In the genomic region with DNA sequence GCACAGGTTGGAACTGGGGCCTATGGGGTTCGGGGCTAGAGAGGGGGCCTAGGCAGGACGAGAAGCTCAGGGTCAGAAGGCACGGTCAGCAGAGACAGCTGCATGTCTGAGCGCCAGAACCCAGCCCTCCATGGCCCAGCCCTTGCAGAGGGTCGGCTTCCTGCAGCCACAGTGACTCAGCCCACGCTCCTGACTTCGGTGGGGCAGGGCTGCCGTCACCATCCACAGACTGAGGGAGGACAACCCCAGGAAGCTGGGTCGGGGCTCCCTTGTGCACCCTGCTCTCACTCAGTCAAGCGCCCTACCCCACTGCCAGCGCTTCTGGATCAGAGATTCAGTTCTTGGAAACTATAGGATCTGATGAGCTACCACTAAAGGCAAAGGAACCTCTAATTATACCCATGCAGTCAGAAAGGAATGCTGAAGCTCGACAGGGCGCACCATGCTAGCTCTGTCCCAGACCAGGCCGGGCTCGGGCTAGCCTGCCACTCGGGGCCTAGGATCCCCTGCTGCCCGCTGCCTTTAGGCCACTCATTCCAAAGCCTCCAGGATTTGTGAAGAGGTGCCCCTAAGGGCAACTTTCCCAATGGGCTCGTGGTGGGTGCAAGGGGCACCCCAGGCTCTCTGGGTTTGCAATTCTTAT, we compare ENCODE assay signal across 17 cellular contexts. TPM values are rescaled to one million over a fixed set of nuclear protein-coding genes. Genes with fewer than 3 reads are reported as not detected.
DNase-seq lines count a peak whose midpoint lies in the region; TF ChIP-seq lines count a peak whose summit lies in the region.
"Had no signal": no experiment of that assay in that cellular context is flagged by ENCODE, and none has a peak within 500 bp of the region (broad histone marks: within the 10 kb centered on the region; RNA-seq: fewer than 3 reads in every experiment).

No MANE protein-coding gene starts in this region.

- no peak for DNase-seq in Caco-2
- peak; percentile 56 for DNase-seq in LHCN-M2 (ENCODE audit: low read depth)
- DNase-seq in brain microvascular endothelial cell: peak; percentile 45
- peak; percentile 81 for DNase-seq in myocyte (ENCODE audit: low read depth)
- no peak for DNase-seq in T-helper 9 cell
- DNase-seq in NCI-H2171 (lab: John Stamatoyannopoulos, UW): no peak
- DNase-seq in HAP-1 (ENCODE audit: low spot score in 2 of 2): no peak
- DNase-seq in NCI-H510A (lab: John Stamatoyannopoulos, UW): no peak
- DNase-seq: activated B cell treated with CpG ODN at 0.5 μM for 24 hours; activated effector memory CD4-positive, alpha-beta T cell treated with anti-CD3 and anti-CD28 coated beads, Interleukin-2, amount 50 U/mL, for 16 hours; COR-L47; effector CD4-positive, alpha-beta T cell; heart left ventricle; mammary epithelial cell; NCI-H1417 treated with DMSO at 0.1 percent for 48 hours; psoas muscle; Right ventricle myocardium superior had no signal

- H3K4me3 ChIP-seq in Caco-2 (ENCODE audit: low read depth, low read length): no peak overlapping the region
- H3K4me3 ChIP-seq in brain microvascular endothelial cell (ENCODE audit: low read depth, low read length): no peak overlapping the region
- no peak overlapping the region for H3K4me3 ChIP-seq in HAP-1
- H3K4me3 ChIP-seq: psoas muscle had no signal

- peaks cover 11% of the 10 kb centered on the region for H3K4me1 Mint-ChIP-seq in Caco-2 (ENCODE audit: low read depth, unreplicated experiment)

- CTCF ChIA-PET in Caco-2 (lab: Charles Lee): interaction anchor here (1.5 kb wide), 1 partner anchor 70 kb away, joined by 3 read pairs; no protein-coding TSS in a partner anchor

- no peaks in the 10 kb centered on the region for H3K9me3 Mint-ChIP-seq in Caco-2 (ENCODE audit: unreplicated experiment)
- H3K9me3 Mint-ChIP-seq: activated B cell treated with CpG ODN at 0.5 μM for 24 hours had no signal

- H3K27ac ChIP-seq in brain microvascular endothelial cell: peak overlapping the region; percentile 1
- H3K27ac ChIP-seq: psoas muscle had no signal

- H3K4me1 ChIP-seq in Caco-2 (peaks cover 6% of the 10 kb centered on the region), HAP-1 (no peaks in the 10 kb centered on the region)

- intact Hi-C loops in Caco-2 (cut with micrococcal nuclease; ENCODE audit: unreplicated experiment): no loop called here

- TF ChIP-seq CTCF in Caco-2 (IDR thresholded peaks at IDR 0.05; ENCODE audit: insufficient read depth in 1 of 2, low read depth in 1 of 2, low read length in 1 of 2, severe bottlenecking in 1 of 2, unreplicated experiment in 1 of 2) (no peak), brain microvascular endothelial cell (IDR thresholded peaks at IDR 0.05; ENCODE audit: low read depth, low read length, missing control alignments) (no peak)

- POLR2A ChIA-PET in Caco-2 (lab: Charles Lee): no interaction called here

- H3K36me3 ChIP-seq in Caco-2 (ENCODE audit: control insufficient read depth, insufficient read depth, low read length) (peaks cover 2% of the 10 kb centered on the region; the same call in 1 of the 2 replicates), brain microvascular endothelial cell (replicated peaks) (peaks cover 26% of the 10 kb centered on the region), HAP-1 (replicated peaks) (peaks cover 34% of the 10 kb centered on the region)

- in situ Hi-C loops in brain microvascular endothelial cell (cut with HindIII; ENCODE audit: low pct_ligation_motif_present, low sequenced_read_pairs): no loop called here
- in situ Hi-C loops in HAP-1 (cut with MboI; ENCODE audit: low sequenced_read_pairs): no loop called here

- H3K27ac Mint-ChIP-seq in Caco-2 (ENCODE audit: unreplicated experiment): peak overlapping the region; percentile 95
- H3K27ac Mint-ChIP-seq: activated B cell treated with CpG ODN at 0.5 μM for 24 hours had no signal

- H3K9me3 ChIP-seq in Caco-2 (no peaks in the 10 kb centered on the region), HAP-1 (no peaks in the 10 kb centered on the region)
- H3K9me3 ChIP-seq: heart left ventricle, psoas muscle had no signal

- no TSS peak for BruUV-seq in Caco-2 (replicated peaks; lab: Mats Ljungman, UMichigan)

- no peak overlapping the region for H3K4me3 Mint-ChIP-seq in Caco-2 (ENCODE audit: unreplicated experiment)
- H3K4me3 Mint-ChIP-seq: activated B cell treated with CpG ODN at 0.5 μM for 24 hours had no signal

- H3K27me3 Mint-ChIP-seq in Caco-2 (ENCODE audit: insufficient read depth, unreplicated experiment): no peaks in the 10 kb centered on the region
- H3K27me3 Mint-ChIP-seq: activated B cell treated with CpG ODN at 0.5 μM for 24 hours had no signal

- H3K27me3 ChIP-seq in Caco-2 (replicated peaks; ENCODE audit: control insufficient read depth, insufficient read depth, low read length) (no peaks in the 10 kb centered on the region), brain microvascular endothelial cell (replicated peaks) (no peaks in the 10 kb centered on the region), HAP-1 (ENCODE audit: low read depth) (no peaks in the 10 kb centered on the region)
- H3K27me3 ChIP-seq: heart left ventricle had no signal

- peaks cover 48% of the 10 kb centered on the region for H3K36me3 Mint-ChIP-seq in Caco-2 (ENCODE audit: insufficient read depth, unreplicated experiment)

RNA-seq across cellular contexts. Expression of a gene that starts 2.9 kb away (rescaled TPM):
- 41.1 and 42.3 TPM in 2 replicates for total RNA-seq in Caco-2 (2022)
- total RNA-seq in LHCN-M2 (2014; rRNA removed): 74.0 and 76.6 TPM in 2 replicates
- 88.8 TPM for polyA plus RNA-seq in LHCN-M2 (2012)
- total RNA-seq in myocyte: 81.1 and 87.4 TPM in 2 replicates
- 93.5 TPM for polyA plus RNA-seq in myocyte (2012)

RNA-seq across cellular contexts. Expression of a gene that starts 8.6 kb away (rescaled TPM):
- total RNA-seq in Caco-2 (2022) (9.4 and 10.2 TPM in 2 replicates), LHCN-M2 (2014; rRNA removed) (0.80 and 0.83 TPM in 2 replicates), myocyte (4.9 and 5.7 TPM in 2 replicates)
- polyA plus RNA-seq in LHCN-M2 (2012): 1.7 TPM
- 6.1 TPM for polyA plus RNA-seq in myocyte (2012)

RNA-seq across cellular contexts. Expression of a gene that starts 15.0 kb away (rescaled TPM):
- total RNA-seq in Caco-2 (2022) (313 TPM in 2 replicates), LHCN-M2 (2014; rRNA removed) (219 and 247 TPM in 2 replicates), myocyte (228 and 268 TPM in 2 replicates)
- 382 TPM for polyA plus RNA-seq in LHCN-M2 (2012)
- polyA plus RNA-seq in myocyte (2012): 329 TPM

RNA-seq across cellular contexts. Expression of a gene that starts 52.5 kb away (rescaled TPM):
- total RNA-seq in Caco-2 (2022) (0.82 and 0.86 TPM in 2 replicates), LHCN-M2 (2014; rRNA removed) (0.40 TPM in 1 of 2 replicates, not detected in the other), myocyte (2.2 and 2.3 TPM in 2 replicates)
- polyA plus RNA-seq in LHCN-M2 (2012): not detected
- polyA plus RNA-seq in myocyte (2012): 0.90 TPM

Comparison
In these comparisons a context has a peak if more than half of its experiments do, and no peak if none do; other contexts are left out.
1. DNase-seq: peak in LHCN-M2 (single experiment), brain microvascular endothelial cell (single experiment) and myocyte (single experiment); none in Caco-2 (0 of 2), T-helper 9 cell (single experiment), NCI-H2171 (single experiment), HAP-1 (0 of 2) and NCI-H510A (single experiment).